23 cellular contexts compared by ENCODE assay signal in the genomic region with DNA sequence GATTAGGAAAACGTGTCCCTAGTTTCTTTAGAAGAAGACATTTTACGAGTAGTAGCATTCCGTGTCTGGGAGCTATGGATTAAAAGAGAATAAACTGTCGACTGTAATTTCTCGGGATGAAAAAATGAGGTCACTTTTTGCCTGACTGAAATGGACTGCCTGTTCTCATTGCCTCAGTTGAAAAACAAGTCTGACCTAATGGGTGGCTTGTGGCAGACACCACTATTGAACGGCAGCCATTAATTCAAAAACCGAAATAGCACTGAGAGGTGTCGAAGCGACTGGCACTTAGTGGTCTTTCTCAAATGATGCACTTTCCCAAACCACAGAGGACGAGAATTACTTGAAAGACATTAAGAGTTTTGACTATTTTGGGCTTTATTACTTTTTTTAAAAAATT. TPM values are rescaled to one million over a fixed set of nuclear protein-coding genes. Genes with fewer than 3 reads are reported as not detected.
A peak's percentile ranks its signal among the peaks of the same experiment; 100 is the strongest.
DNase-seq lines count a peak whose midpoint lies in the region; ATAC-seq lines count a peak whose summit lies in the region.
"Had no signal": no experiment of that assay in that cellular context is flagged by ENCODE, and none has a peak within 500 bp of the region (broad histone marks: within the 10 kb centered on the region; RNA-seq: fewer than 3 reads in every experiment).

No MANE protein-coding gene starts in this region.

- no peaks in the 10 kb centered on the region for H3K27me3 Mint-ChIP-seq in CD8-positive, alpha-beta memory T cell
- H3K27me3 Mint-ChIP-seq: CD4-positive, alpha-beta memory T cell; IgD-negative memory B cell had no signal

- no peak overlapping the region for H3K4me3 ChIP-seq in CD8-positive, alpha-beta memory T cell (ENCODE audit: low read length)
- H3K4me3 ChIP-seq: BLaER1 treated with 17β-estradiol and CSF1 and Interleukin-3, amounts not matched to agents 10 nM and 100 nM; SJSA1 had no signal

- in situ Hi-C loops in KBM-7 (cut with MboI; ENCODE audit: low pct_unique_long_range_greater_than_20kb, low sequenced_read_pairs): no loop called here

- H3K27ac Mint-ChIP-seq in CD8-positive, alpha-beta memory T cell: peak overlapping the region in 5 of 8 donors; percentile 35 to 83 (median 62)
- no peak overlapping the region for H3K27ac Mint-ChIP-seq in activated naive CD4-positive, alpha-beta T cell treated with anti-CD3 and anti-CD28 coated beads, Interleukin-2, amount 50 U/mL, for 72 hours
- H3K27ac Mint-ChIP-seq: IgD-negative memory B cell had no signal

- H3K4me3 Mint-ChIP-seq in CD8-positive, alpha-beta memory T cell: no peak overlapping the region
- H3K4me3 Mint-ChIP-seq: CD4-positive, alpha-beta memory T cell had no signal

- H3K4me1 Mint-ChIP-seq in CD8-positive, alpha-beta memory T cell: peaks cover 57 to 87% (median 78%) of the 10 kb centered on the region in 3 donors

- peaks cover 15% of the 10 kb centered on the region for H3K4me1 ChIP-seq in CD8-positive, alpha-beta memory T cell (ENCODE audit: insufficient read depth, low read length)
- H3K4me1 ChIP-seq: Caco-2, SJSA1 had no signal

- ATAC-seq in activated naive CD4-positive, alpha-beta T cell treated with anti-CD3 and anti-CD28 coated beads, Interleukin-2, amount 50 U/mL, for 72 hours: no peak

- peaks cover 1 to 53% (median 14%) of the 10 kb centered on the region in 3 donors for H3K36me3 Mint-ChIP-seq in CD8-positive, alpha-beta memory T cell
- peaks cover 31 to 32% of the 10 kb centered on the region in 2 donors for H3K36me3 Mint-ChIP-seq in activated naive CD4-positive, alpha-beta T cell treated with anti-CD3 and anti-CD28 coated beads, Interleukin-2, amount 50 U/mL, for 72 hours

- no peak overlapping the region for H3K27ac ChIP-seq in CD8-positive, alpha-beta memory T cell (ENCODE audit: low read depth, low read length)
- H3K27ac ChIP-seq in cingulate gyrus (ENCODE audit: low read depth, low read length) (peak overlapping the region; percentile 84), layer of hippocampus (ENCODE audit: low read depth, low read length) (peak overlapping the region; percentile 40), substantia nigra (ENCODE audit: low read depth, low read length, poor library complexity, severe bottlenecking) (peak overlapping the region; percentile 70)
- H3K27ac ChIP-seq: BLaER1 treated with 17β-estradiol and CSF1 and Interleukin-3, amounts not matched to agents 10 nM and 100 nM; SJSA1 had no signal

- H3K9me3 ChIP-seq in CD8-positive, alpha-beta memory T cell (ENCODE audit: low read length): no peaks in the 10 kb centered on the region
- H3K9me3 ChIP-seq: Caco-2, SJSA1 had no signal

- CTCF ChIA-PET in CD8-positive, alpha-beta memory T cell (lab: Charles Lee): no interaction called here

- H3K27me3 ChIP-seq in CD8-positive, alpha-beta memory T cell (ENCODE audit: insufficient read depth, low read length, poor library complexity, severe bottlenecking): no peaks in the 10 kb centered on the region
- H3K27me3 ChIP-seq in layer of hippocampus (ENCODE audit: control insufficient read depth, insufficient read depth, low read length): no peaks in the 10 kb centered on the region
- H3K27me3 ChIP-seq: BLaER1 treated with 17β-estradiol and CSF1 and Interleukin-3, amounts not matched to agents 10 nM and 100 nM; SJSA1 had no signal

- peaks cover 3% of the 10 kb centered on the region for H3K36me3 ChIP-seq in CD8-positive, alpha-beta memory T cell (ENCODE audit: insufficient read depth, low read length)

- POLR2A ChIA-PET in CD8-positive, alpha-beta memory T cell (lab: Charles Lee): no interaction called here

- no peak for DNase-seq in CD8-positive, alpha-beta memory T cell
- no peak for DNase-seq in substantia nigra (lab: John Stamatoyannopoulos, UW)
- DNase-seq in activated naive CD4-positive, alpha-beta T cell treated with anti-CD3 and anti-CD28 coated beads, Interleukin-2, amount 50 U/mL, for 72 hours (ENCODE audit: low spot score in 2 of 2): no peak
- DNase-seq in UCSD-AML1 (lab: John Stamatoyannopoulos, UW; ENCODE audit: unreplicated experiment): no peak
- no peak for DNase-seq in islet precursor cell
- no peak for DNase-seq in KBM-7
- DNase-seq: Caco-2; CD4-positive, alpha-beta memory T cell; HCEC 1CT; NCI-H1048; NCI-H1417; NCI-H1694; NCI-H2029 treated with DMSO at 0.1 percent for 48 hours; NCI-H226; NCI-H510A; NCI-H69; Right ventricle myocardium superior; RPMI8226 had no signal

- H3K9me3 Mint-ChIP-seq in CD8-positive, alpha-beta memory T cell: no peaks in the 10 kb centered on the region
- peaks cover 0 to under 1% of the 10 kb centered on the region in 2 donors for H3K9me3 Mint-ChIP-seq in activated naive CD4-positive, alpha-beta T cell treated with anti-CD3 and anti-CD28 coated beads, Interleukin-2, amount 50 U/mL, for 72 hours
- H3K9me3 Mint-ChIP-seq: CD4-positive, alpha-beta memory T cell; IgD-negative memory B cell had no signal

RNA-seq across cellular contexts. Expression of gene OSTF1, which starts 35.4 kb away (rescaled TPM):
- 10 to 100 TPM; 71.9 to 76.0 TPM for total RNA-seq in CD8-positive, alpha-beta memory T cell
- polyA plus RNA-seq in CD8-positive, alpha-beta memory T cell: 170 TPM
- 100 to 1,000 TPM in 1 of 2 donors, 10 to 100 TPM in 1; 69.0 to 105 TPM for total RNA-seq in activated naive CD4-positive, alpha-beta T cell treated with anti-CD3 and anti-CD28 coated beads, Interleukin-2, amount 50 U/mL, for 72 hours

RNA-seq across cellular contexts. Expression of gene NMRK1, which starts 35.7 kb away (rescaled TPM):
- total RNA-seq in CD8-positive, alpha-beta memory T cell: 10 to 100 TPM; 14.1 to 14.6 TPM
- polyA plus RNA-seq in CD8-positive, alpha-beta memory T cell: 48.4 TPM
- 10 to 100 TPM; 14.7 to 30.6 TPM for total RNA-seq in activated naive CD4-positive, alpha-beta T cell treated with anti-CD3 and anti-CD28 coated beads, Interleukin-2, amount 50 U/mL, for 72 hours

Comparison
In these comparisons a context has a peak if more than half of its experiments do, and no peak if none do; other contexts are left out.
1. H3K27ac Mint-ChIP-seq: peak in CD8-positive, alpha-beta memory T cell (5 of 8); none in activated naive CD4-positive, alpha-beta T cell treated with anti-CD3 and anti-CD28 coated beads, Interleukin-2, amount 50 U/mL, for 72 hours (0 of 2).